1 cellular context compared by ENCODE assay signal in the genomic region with DNA sequence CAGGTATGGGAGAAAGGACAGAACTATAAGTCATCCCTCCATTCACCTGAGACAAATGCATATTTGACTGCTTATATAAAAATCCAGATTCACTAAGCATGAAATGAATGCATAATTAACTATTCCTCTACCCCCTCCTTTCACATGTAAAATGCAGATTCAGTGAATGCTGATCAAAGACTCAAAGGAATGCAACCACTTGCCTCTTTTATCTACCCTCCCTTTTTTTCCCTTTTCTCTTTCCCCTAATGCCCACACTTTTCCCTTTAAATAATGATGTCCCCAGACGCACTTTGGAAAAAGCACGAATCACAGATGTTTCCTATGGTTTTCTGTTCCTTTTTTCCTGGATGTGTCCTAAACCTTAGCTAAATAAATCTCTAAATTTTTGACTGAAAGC.
TF ChIP-seq lines count a peak whose summit lies in the region.

No MANE protein-coding gene starts in this region.

TF ChIP-seq in HepG2, 621 proteins besides CTCF, POLR2A, EP300 and RAD21:
- TF ChIP-seq KDM4B (CRISPR knock-in tag; IDR thresholded peaks at IDR 0.05) (no peak), MAF1 (CRISPR knock-in tag; IDR thresholded peaks at IDR 0.05; ENCODE audit: borderline replicate concordance) (no peak)
- TF ChIP-seq, protein P1, sequence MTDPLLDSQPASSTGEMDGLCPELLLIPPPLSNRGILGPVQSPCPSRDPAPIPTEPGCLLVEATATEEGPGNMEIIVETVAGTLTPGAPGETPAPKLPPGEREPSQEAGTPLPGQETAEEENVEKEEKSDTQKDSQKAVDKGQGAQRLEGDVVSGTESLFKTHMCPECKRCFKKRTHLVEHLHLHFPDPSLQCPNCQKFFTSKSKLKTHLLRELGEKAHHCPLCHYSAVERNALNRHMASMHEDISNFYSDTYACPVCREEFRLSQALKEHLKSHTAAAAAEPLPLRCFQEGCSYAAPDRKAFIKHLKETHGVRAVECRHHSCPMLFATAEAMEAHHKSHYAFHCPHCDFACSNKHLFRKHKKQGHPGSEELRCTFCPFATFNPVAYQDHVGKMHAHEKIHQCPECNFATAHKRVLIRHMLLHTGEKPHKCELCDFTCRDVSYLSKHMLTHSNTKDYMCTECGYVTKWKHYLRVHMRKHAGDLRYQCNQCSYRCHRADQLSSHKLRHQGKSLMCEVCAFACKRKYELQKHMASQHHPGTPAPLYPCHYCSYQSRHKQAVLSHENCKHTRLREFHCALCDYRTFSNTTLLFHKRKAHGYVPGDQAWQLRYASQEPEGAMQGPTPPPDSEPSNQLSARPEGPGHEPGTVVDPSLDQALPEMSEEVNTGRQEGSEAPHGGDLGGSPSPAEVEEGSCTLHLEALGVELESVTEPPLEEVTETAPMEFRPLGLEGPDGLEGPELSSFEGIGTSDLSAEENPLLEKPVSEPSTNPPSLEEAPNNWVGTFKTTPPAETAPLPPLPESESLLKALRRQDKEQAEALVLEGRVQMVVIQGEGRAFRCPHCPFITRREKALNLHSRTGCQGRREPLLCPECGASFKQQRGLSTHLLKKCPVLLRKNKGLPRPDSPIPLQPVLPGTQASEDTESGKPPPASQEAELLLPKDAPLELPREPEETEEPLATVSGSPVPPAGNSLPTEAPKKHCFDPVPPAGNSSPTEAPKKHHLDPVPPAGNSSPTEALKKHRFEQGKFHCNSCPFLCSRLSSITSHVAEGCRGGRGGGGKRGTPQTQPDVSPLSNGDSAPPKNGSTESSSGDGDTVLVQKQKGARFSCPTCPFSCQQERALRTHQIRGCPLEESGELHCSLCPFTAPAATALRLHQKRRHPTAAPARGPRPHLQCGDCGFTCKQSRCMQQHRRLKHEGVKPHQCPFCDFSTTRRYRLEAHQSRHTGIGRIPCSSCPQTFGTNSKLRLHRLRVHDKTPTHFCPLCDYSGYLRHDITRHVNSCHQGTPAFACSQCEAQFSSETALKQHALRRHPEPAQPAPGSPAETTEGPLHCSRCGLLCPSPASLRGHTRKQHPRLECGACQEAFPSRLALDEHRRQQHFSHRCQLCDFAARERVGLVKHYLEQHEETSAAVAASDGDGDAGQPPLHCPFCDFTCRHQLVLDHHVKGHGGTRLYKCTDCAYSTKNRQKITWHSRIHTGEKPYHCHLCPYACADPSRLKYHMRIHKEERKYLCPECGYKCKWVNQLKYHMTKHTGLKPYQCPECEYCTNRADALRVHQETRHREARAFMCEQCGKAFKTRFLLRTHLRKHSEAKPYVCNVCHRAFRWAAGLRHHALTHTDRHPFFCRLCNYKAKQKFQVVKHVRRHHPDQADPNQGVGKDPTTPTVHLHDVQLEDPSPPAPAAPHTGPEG (CRISPR knock-in tag; IDR thresholded peaks at IDR 0.05) = no peak
